In genomic region chr5:151703227-151703626, GRCh38 we compare ENCODE assay signal across 1 cellular context.
TF ChIP-seq lines count a peak whose summit lies in the region.

No MANE protein-coding gene starts in this region.

TF ChIP-seq in SK-N-SH, 30 proteins besides CTCF, POLR2A, EP300 and RAD21 (continued from another document):
- TF ChIP-seq ZBTB33 (IDR thresholded peaks at IDR 0.05; ENCODE audit: borderline replicate concordance, low read depth) (no peak), TCF12 (IDR thresholded peaks at IDR 0.05) (peak; percentile 58), POLR2AphosphoS5 (IDR thresholded peaks at IDR 0.05; ENCODE audit: low read depth, low read length) (peak; percentile 38; the same call in 1 of the 2 replicates), MEF2A (IDR thresholded peaks at IDR 0.05; ENCODE audit: borderline replicate concordance, low read depth) (no peak), PBX3 (IDR thresholded peaks at IDR 0.05) (no peak), IRF3 (IDR thresholded peaks at IDR 0.05; ENCODE audit: low read depth, low read length) (no peak), TAF1 (IDR thresholded peaks at IDR 0.05; ENCODE audit: borderline replicate concordance, low read depth, low read length) (no peak), REST (IDR thresholded peaks at IDR 0.05; ENCODE audit: low read depth, low read length) (no peak), SMC3 (IDR thresholded peaks at IDR 0.05; ENCODE audit: low read depth, low read length) (no peak), CHD2 (IDR thresholded peaks at IDR 0.05; ENCODE audit: low read length, partially characterized antibody) (peak; percentile 85), GATA2 (CRISPR knock-in tag; IDR thresholded peaks at IDR 0.05) (peak; percentile 95), RFX5 (IDR thresholded peaks at IDR 0.05; ENCODE audit: low read length) (peak; percentile 39; the same call in 1 of the 2 replicates), TEAD4 (IDR thresholded peaks at IDR 0.05; ENCODE audit: borderline replicate concordance, insufficient read depth) (no peak), NFIC (IDR thresholded peaks at IDR 0.05; ENCODE audit: borderline replicate concordance) (no peak), JUND (IDR thresholded peaks at IDR 0.05) (no peak), NRF1 (IDR thresholded peaks at IDR 0.05; ENCODE audit: low read depth, low read length) (no peak), RXRA (IDR thresholded peaks at IDR 0.05; ENCODE audit: borderline replicate concordance, low read depth) (no peak), FOXJ3 (CRISPR knock-in tag; IDR thresholded peaks at IDR 0.05) (peak; percentile 69)
TF ChIP-seq in SK-N-SH: peak in this region for 8.
